In the genomic region with DNA sequence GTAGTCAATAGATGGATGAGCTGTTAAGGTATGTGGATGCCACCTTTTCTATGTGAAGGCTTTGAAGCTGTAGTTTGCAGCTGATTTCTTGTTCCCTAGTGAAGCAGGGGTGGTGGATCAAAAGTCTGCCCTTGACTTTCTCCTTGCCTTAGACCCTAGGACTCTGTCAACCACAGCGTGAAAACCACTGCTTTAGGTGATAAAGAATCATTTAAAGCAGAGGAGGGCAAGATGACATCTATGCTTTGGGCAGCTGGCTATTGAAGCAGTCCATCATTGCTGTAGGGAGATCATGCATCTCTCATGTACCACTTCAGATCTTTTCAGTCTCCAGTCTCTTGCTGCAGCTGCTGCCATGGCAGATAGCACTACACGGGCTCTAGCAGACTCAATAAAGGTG, we compare ENCODE assay signal across 25 cellular contexts.
DNase-seq lines count a peak whose midpoint lies in the region; ATAC-seq, FAIRE-seq and TF ChIP-seq lines count a peak whose summit lies in the region.
"Had no signal": no experiment of that assay in that cellular context is flagged by ENCODE, and none has a peak within 500 bp of the region (broad histone marks: within the 10 kb centered on the region; RNA-seq: fewer than 3 reads in every experiment).

No MANE protein-coding gene starts in this region.

- H2BK120ac ChIP-seq in IMR-90 (ENCODE audit: low read depth, low read length) (no peak overlapping the region), mesendoderm (ENCODE audit: low read depth, low read length) (no peak overlapping the region)

- H3K4me1 ChIP-seq in IMR-90 (ENCODE audit: control insufficient read depth, insufficient read depth, low read length) (peaks cover 2% of the 10 kb centered on the region; the same call in 1 of the 2 replicates), mesendoderm (ENCODE audit: control insufficient read depth, low read depth, low read length) (no peaks in the 10 kb centered on the region), body of pancreas (no peaks in the 10 kb centered on the region), PC-3 (ENCODE audit: insufficient read depth, low read length) (no peaks in the 10 kb centered on the region)
- H3K4me1 ChIP-seq: BE2C, BLaER1, Caco-2 had no signal

- no peak overlapping the region for H3K4ac ChIP-seq in IMR-90 (ENCODE audit: low read depth, low read length)
- no peak overlapping the region for H3K4ac ChIP-seq in mesendoderm (ENCODE audit: low read depth, low read length)

- dilution Hi-C loops in IMR-90 (cut with HindIII; ENCODE audit: low sequenced_read_pairs, unreplicated experiment) = no loop called here

- peaks cover 5% of the 10 kb centered on the region; the same call in 1 of the 2 replicates for H3K27me3 ChIP-seq in IMR-90 (ENCODE audit: control insufficient read depth, insufficient read depth, low read length)
- no peaks in the 10 kb centered on the region for H3K27me3 ChIP-seq in mesendoderm (ENCODE audit: insufficient read depth, low read length, poor library complexity)
- H3K27me3 ChIP-seq in body of pancreas = no peaks in the 10 kb centered on the region
- peaks cover 9% of the 10 kb centered on the region for H3K27me3 ChIP-seq in PC-3 (ENCODE audit: low read length)
- H3K27me3 ChIP-seq: BE2C, BLaER1 had no signal

- H3K36me3 ChIP-seq in IMR-90 (ENCODE audit: control insufficient read depth, insufficient read depth, low read length) = no peaks in the 10 kb centered on the region
- H3K36me3 ChIP-seq in mesendoderm (ENCODE audit: control insufficient read depth, insufficient read depth, low read length) = no peaks in the 10 kb centered on the region
- H3K36me3 ChIP-seq in body of pancreas (replicated peaks in 1 of 2; ENCODE audit: insufficient read depth in 1 of 2, low read depth in 2 of 2) = no peaks in the 10 kb centered on the region
- H3K36me3 ChIP-seq in PC-3 (ENCODE audit: low read depth, low read length) = no peaks in the 10 kb centered on the region
- H3K36me3 ChIP-seq: BE2C, BLaER1 had no signal

- ATAC-seq in IMR-90 (ENCODE audit: low read depth) (no peak), body of pancreas (no peak), PC-3 (no peak)
- ATAC-seq: CD8-positive, alpha-beta T cell had no signal

- intact Hi-C loops in IMR-90 (cut with micrococcal nuclease) = loop anchor here (10.0 kb wide), 1 partner anchor 55 kb away; no protein-coding TSS in a partner anchor
- intact Hi-C loops in dendritic cell treated with granulocyte-macrophage colony-stimulating factor and Interleukin-4, amounts not matched to agents 40 ng/mL and 50 ng/mL, for 4 days (cut with micrococcal nuclease) = no loop called here
- intact Hi-C loops in body of pancreas (cut with DNase I) = no loop called here
- intact Hi-C loops in PC-3 (cut with micrococcal nuclease) = no loop called here

- no peak overlapping the region for H4K91ac ChIP-seq in IMR-90 (ENCODE audit: insufficient read depth, low read depth, low read length)

- H4K5ac ChIP-seq in IMR-90 (ENCODE audit: low read depth, low read length) = no peak overlapping the region
- H4K5ac ChIP-seq in mesendoderm (ENCODE audit: low read length) = no peak overlapping the region

- no peaks in the 10 kb centered on the region for H3F3A ChIP-seq in PC-3 (ENCODE audit: low read length, unreplicated experiment)

- peak; percentile 62 for FAIRE-seq in HTR-8/SVneo (lab: Jason Lieb, UNC)
- FAIRE-seq: A204.1, D721Med, G401.6, GM12891, GM19239 had no signal

- H3K23ac ChIP-seq in IMR-90 (ENCODE audit: low read depth, low read length) (no peak overlapping the region), mesendoderm (ENCODE audit: low read length) (no peak overlapping the region)

- peaks cover 22% of the 10 kb centered on the region for H3K4me1 Mint-ChIP-seq in dendritic cell treated with granulocyte-macrophage colony-stimulating factor and Interleukin-4, amounts not matched to agents 40 ng/mL and 50 ng/mL, for 4 days (ENCODE audit: low read depth)

- no peak overlapping the region for H3K9ac ChIP-seq in IMR-90 (ENCODE audit: low read depth, low read length)
- H3K9ac ChIP-seq in mesendoderm (ENCODE audit: low read length) = no peak overlapping the region
- no peak overlapping the region for H3K9ac ChIP-seq in PC-3 (ENCODE audit: low read length)
- H3K9ac ChIP-seq: BLaER1 had no signal

- TF ChIP-seq RAD21 in IMR-90 (IDR thresholded peaks at IDR 0.05; ENCODE audit: low read length) = no peak

- peak overlapping the region; percentile 53 for H3K27ac Mint-ChIP-seq in dendritic cell treated with granulocyte-macrophage colony-stimulating factor and Interleukin-4, amounts not matched to agents 40 ng/mL and 50 ng/mL, for 4 days
- H3K27ac Mint-ChIP-seq: CD14-positive monocyte; CD4-positive, alpha-beta T cell; CD8-positive, alpha-beta T cell had no signal

- H3K4me3 ChIP-seq in IMR-90 (ENCODE audit: insufficient read depth, low read depth, low read length) (no peak overlapping the region), mesendoderm (ENCODE audit: low read length) (no peak overlapping the region), body of pancreas (no peak overlapping the region), PC-3 (ENCODE audit: low read length) (no peak overlapping the region)
- H3K4me3 ChIP-seq: BLaER1 had no signal

- H3K9me1 ChIP-seq in IMR-90 (ENCODE audit: insufficient read depth, low read length) = no peaks in the 10 kb centered on the region

- H3K79me2 ChIP-seq in mesendoderm (ENCODE audit: control insufficient read depth, insufficient read depth, low read length) (no peaks in the 10 kb centered on the region), PC-3 (ENCODE audit: low read length) (no peaks in the 10 kb centered on the region)

- peaks cover 21% of the 10 kb centered on the region for H3K27me3 Mint-ChIP-seq in dendritic cell treated with granulocyte-macrophage colony-stimulating factor and Interleukin-4, amounts not matched to agents 40 ng/mL and 50 ng/mL, for 4 days

- CTCF ChIA-PET in IMR-90 (lab: Yijun Ruan, JAX) (no interaction called here), PC-3 (lab: Charles Lee) (no interaction called here)

- no peaks in the 10 kb centered on the region for H3K36me3 Mint-ChIP-seq in dendritic cell treated with granulocyte-macrophage colony-stimulating factor and Interleukin-4, amounts not matched to agents 40 ng/mL and 50 ng/mL, for 4 days (ENCODE audit: low read depth)
- H3K36me3 Mint-ChIP-seq: CD14-positive monocyte; CD8-positive, alpha-beta T cell had no signal

- H3K79me1 ChIP-seq in IMR-90 (ENCODE audit: low read depth in 1 of 2, low read length in 2 of 2) (no peaks in the 10 kb centered on the region), mesendoderm (ENCODE audit: low read length) (no peaks in the 10 kb centered on the region)

- H2BK20ac ChIP-seq in IMR-90 (ENCODE audit: low read depth, low read length) = no peak overlapping the region

- H3K56ac ChIP-seq in IMR-90 (ENCODE audit: extremely low read depth, insufficient read depth, low read length) (no peak overlapping the region), mesendoderm (ENCODE audit: low read length) (no peak overlapping the region)

- 100% methylated on average over 1 of the region's 2 CpGs; no CpG with 5 or more reads in 1 of the 2 experiments for WGBS in IMR-90 (ENCODE audit: extremely low coverage in 2 of 2, insufficient read length in 1 of 2), 2 experiments
- no CpG with 5 or more reads among the region's 2 CpGs for WGBS in mesendoderm (ENCODE audit: extremely low coverage, insufficient coverage, low lambda C conversion rate)
- WGBS in body of pancreas, 2 donors = 88 to 92% methylated on average over 2 of the region's 2 CpGs

- no peak for TF ChIP-seq CTCF in IMR-90 (conservative IDR thresholded peaks at IDR 0.05; ENCODE audit: low read depth, low read length)
- TF ChIP-seq CTCF in body of pancreas (IDR thresholded peaks at IDR 0.05) = no peak
- no peak for TF ChIP-seq CTCF in PC-3 (conservative IDR thresholded peaks at IDR 0.05; ENCODE audit: low read depth, low read length)

- H2AK5ac ChIP-seq in IMR-90 (ENCODE audit: low read depth, low read length) (peak overlapping the region; percentile 30; the same call in 1 of the 2 replicates), mesendoderm (ENCODE audit: low read length) (no peak overlapping the region)

- TF ChIP-seq POLR2A in IMR-90 (IDR thresholded peaks at IDR 0.05; ENCODE audit: low read depth, low read length) = no peak
- no peak for TF ChIP-seq POLR2A in body of pancreas (IDR thresholded peaks at IDR 0.05)

- H2BK5ac ChIP-seq in IMR-90 (ENCODE audit: low read depth, low read length, poor library complexity, severe bottlenecking) = no peak overlapping the region
- no peak overlapping the region for H2BK5ac ChIP-seq in mesendoderm (ENCODE audit: low read length)

- H3K9me3 Mint-ChIP-seq in dendritic cell treated with granulocyte-macrophage colony-stimulating factor and Interleukin-4, amounts not matched to agents 40 ng/mL and 50 ng/mL, for 4 days = no peaks in the 10 kb centered on the region
- H3K9me3 Mint-ChIP-seq: CD4-positive, alpha-beta T cell had no signal

- POLR2A ChIA-PET in IMR-90 (lab: Charles Lee; ENCODE audit: unreplicated experiment) (no interaction called here), PC-3 (lab: Charles Lee; ENCODE audit: unreplicated experiment) (no interaction called here)

- DNase-seq in HTR-8/SVneo (ENCODE audit: insufficient read length, low spot score) = no peak
- DNase-seq in IMR-90 = no peak
- no peak for DNase-seq in mesendoderm
- DNase-seq in CD1c-positive myeloid dendritic cell (ENCODE audit: extremely low spot score) = no peak
- no peak for DNase-seq in body of pancreas
- no peak for DNase-seq in PC-3
- no peak for DNase-seq in activated effector memory CD4-positive, alpha-beta T cell treated with anti-CD3 and anti-CD28 coated beads, Interleukin-2, amount 50 U/mL, for 16 hours
- DNase-seq: 8988T; ACHN; BE2C; C1 segment of cervical spinal cord; Caco-2; Calu3; CD4-positive, alpha-beta T cell; CD8-positive, alpha-beta T cell; DMS79 treated with DMSO at 0.1 percent for 48 hours; GF-D8 had no signal

- H3K18ac ChIP-seq in IMR-90 (ENCODE audit: low read depth, low read length) (no peak overlapping the region), mesendoderm (ENCODE audit: low read length) (no peak overlapping the region)

- no peak overlapping the region for H3K27ac ChIP-seq in IMR-90 (ENCODE audit: insufficient read depth, low read length)
- H3K27ac ChIP-seq in mesendoderm (ENCODE audit: low read depth, low read length) = no peak overlapping the region
- H3K27ac ChIP-seq in body of pancreas = no peak overlapping the region
- no peak overlapping the region for H3K27ac ChIP-seq in PC-3 (ENCODE audit: low read length)
- H3K27ac ChIP-seq: BLaER1 had no signal

- H2BK15ac ChIP-seq in IMR-90 (ENCODE audit: low read depth, low read length) (no peak overlapping the region), mesendoderm (replicated peaks; ENCODE audit: low read depth) (no peak overlapping the region)

- H3K9me3 ChIP-seq in IMR-90 (ENCODE audit: control insufficient read depth, insufficient read depth, low read length) = no peaks in the 10 kb centered on the region
- no peaks in the 10 kb centered on the region for H3K9me3 ChIP-seq in body of pancreas
- H3K9me3 ChIP-seq in PC-3 (ENCODE audit: low read length) = no peaks in the 10 kb centered on the region
- H3K9me3 ChIP-seq: BE2C, BLaER1, Caco-2 had no signal

- H4K8ac ChIP-seq in IMR-90 (ENCODE audit: low read depth in 2 of 2, low read length in 2 of 2) (no peak overlapping the region), mesendoderm (ENCODE audit: low read depth, low read length) (peak overlapping the region; percentile 39)

- H3K4me2 ChIP-seq in IMR-90 (ENCODE audit: low read depth, low read length) = no peak overlapping the region
- H3K4me2 ChIP-seq in mesendoderm (ENCODE audit: low read length) = no peak overlapping the region
- H3K4me2 ChIP-seq in PC-3 (ENCODE audit: low read length) = no peak overlapping the region
- H3K4me2 ChIP-seq: BLaER1 had no signal

- no peak overlapping the region for H2AK9ac ChIP-seq in IMR-90 (replicated peaks; ENCODE audit: low read depth, low read length, poor library complexity)

- in situ Hi-C loops in IMR-90 (cut with MboI; ENCODE audit: low sequenced_read_pairs) = loop anchor here (5.0 kb wide), 1 partner anchor 108 kb away; no protein-coding TSS in a partner anchor

- H3K14ac ChIP-seq in IMR-90 (replicated peaks; ENCODE audit: low read depth, low read length) = no peak overlapping the region

- H4K20me1 ChIP-seq in IMR-90 (ENCODE audit: insufficient read depth, low read length) (no peaks in the 10 kb centered on the region), PC-3 (ENCODE audit: low read length) (no peaks in the 10 kb centered on the region)
- H4K20me1 ChIP-seq: BLaER1 had no signal

- BruUV-seq in IMR-90 (replicated peaks; lab: Mats Ljungman, UMichigan) (no TSS peak), PC-3 (replicated peaks; lab: Mats Ljungman, UMichigan) (no TSS peak)

- H3K9me2 ChIP-seq in PC-3 (replicated peaks; ENCODE audit: low read length) = no peaks in the 10 kb centered on the region

- H2AFZ ChIP-seq in IMR-90 (replicated peaks; ENCODE audit: low read length, poor library complexity) (no peak overlapping the region), PC-3 (ENCODE audit: low read length) (no peak overlapping the region)

- no peak overlapping the region for H3K4me3 Mint-ChIP-seq in dendritic cell treated with granulocyte-macrophage colony-stimulating factor and Interleukin-4, amounts not matched to agents 40 ng/mL and 50 ng/mL, for 4 days
- H3K4me3 Mint-ChIP-seq: CD14-positive monocyte; CD4-positive, alpha-beta T cell; CD8-positive, alpha-beta T cell had no signal
